1 cellular context compared by ENCODE assay signal in genomic region chr6:37302086-37302686, GRCh38.
A peak's percentile ranks its signal among the peaks of the same experiment; 100 is the strongest.
TF ChIP-seq lines count a peak whose summit lies in the region.

No MANE protein-coding gene starts in this region.

TF ChIP-seq in K562, 482 proteins besides CTCF, POLR2A, EP300 and RAD21 (continued from another document and continues in another):
- TF ChIP-seq HBP1 (CRISPR knock-in tag; IDR thresholded peaks at IDR 0.05) (peak; percentile 91), MAX (CRISPR knock-in tag; IDR thresholded peaks at IDR 0.05) (no peak), NELFE (IDR thresholded peaks at IDR 0.05; ENCODE audit: insufficient read depth, insufficient read length) (no peak), KLF13 (tag; IDR thresholded peaks at IDR 0.05; ENCODE audit: borderline replicate concordance, low read depth) (0 out of 2 replicates have a peak, but pooled peaks have one; percentile 41), VEZF1 (CRISPR knock-in tag; IDR thresholded peaks at IDR 0.05) (peak; percentile 88), HNRNPL (IDR thresholded peaks at IDR 0.05; ENCODE audit: low read depth, low read length) (no peak), GTF2B (IDR thresholded peaks at IDR 0.05; ENCODE audit: extremely low read depth, insufficient read length) (no peak), E4F1 (CRISPR knock-in tag; IDR thresholded peaks at IDR 0.05; ENCODE audit: borderline replicate concordance) (no peak; the same call in 1 of the 2 replicates), TRIM24 (IDR thresholded peaks at IDR 0.05) (peak; percentile 99 to 100), ZNF165 (CRISPR knock-in tag; IDR thresholded peaks at IDR 0.05; ENCODE audit: borderline replicate concordance) (no peak), CCNT2 (IDR thresholded peaks at IDR 0.05; ENCODE audit: borderline replicate concordance, extremely low read depth, insufficient read length, low read depth, low read length) (peak; percentile 99), IFI16 (CRISPR knock-in tag; IDR thresholded peaks at IDR 0.05) (no peak), ZFP30 (CRISPR knock-in tag; IDR thresholded peaks at IDR 0.05; ENCODE audit: borderline replicate concordance) (no peak), FOXM1 (IDR thresholded peaks at IDR 0.05; ENCODE audit: low read depth) (peak; percentile 99), FOXM1 (CRISPR knock-in tag; IDR thresholded peaks at IDR 0.05; ENCODE audit: low read depth) (no peak), ETV1 (tag; conservative IDR thresholded peaks at IDR 0.05; ENCODE audit: low read depth) (peak; percentile 71), U2AF2 (optimal IDR thresholded peaks at IDR 0.05; ENCODE audit: low read depth, low read length) (no peak), STAT5B (CRISPR knock-in tag; IDR thresholded peaks at IDR 0.05) (no peak), CBX1 (IDR thresholded peaks at IDR 0.05; ENCODE audit: low read depth) (no peak), THRA (IDR thresholded peaks at IDR 0.05) (no peak), TAF15 (IDR thresholded peaks at IDR 0.05; ENCODE audit: low read depth, low read length) (no peak), MED1 (CRISPR knock-in tag; IDR thresholded peaks at IDR 0.05; ENCODE audit: borderline replicate concordance) (no peak), HMG20B (CRISPR knock-in tag; IDR thresholded peaks at IDR 0.05) (no peak), ZNF318 (IDR thresholded peaks at IDR 0.05; ENCODE audit: borderline replicate concordance in 1 of 2, low read depth in 1 of 2) (peak; percentile 91 to 98; a peak in 3 of 4 replicates), WHSC1 (IDR thresholded peaks at IDR 0.05; ENCODE audit: low read length) (no peak), RBM39 (optimal IDR thresholded peaks at IDR 0.05; ENCODE audit: low read depth, low read length) (no peak), HNRNPH1 (optimal IDR thresholded peaks at IDR 0.05; ENCODE audit: low read depth, low read length) (no peak), TCF7 (IDR thresholded peaks at IDR 0.05; ENCODE audit: borderline replicate concordance) (peak; percentile 67; the same call in 1 of the 2 replicates), SOX6 (IDR thresholded peaks at IDR 0.05) (peak; percentile 99), TEAD4 (IDR thresholded peaks at IDR 0.05; ENCODE audit: low read length) (peak; percentile 100), TEAD4 (CRISPR knock-in tag; IDR thresholded peaks at IDR 0.05; ENCODE audit: borderline replicate concordance) (no peak), ZNF407 (IDR thresholded peaks at IDR 0.05; ENCODE audit: low read depth) (no peak), NFE2L1 (tag; IDR thresholded peaks at IDR 0.05; ENCODE audit: borderline replicate concordance, low read depth) (no peak)
